ENCODE assay signal across 2 cellular contexts in the genomic region with DNA sequence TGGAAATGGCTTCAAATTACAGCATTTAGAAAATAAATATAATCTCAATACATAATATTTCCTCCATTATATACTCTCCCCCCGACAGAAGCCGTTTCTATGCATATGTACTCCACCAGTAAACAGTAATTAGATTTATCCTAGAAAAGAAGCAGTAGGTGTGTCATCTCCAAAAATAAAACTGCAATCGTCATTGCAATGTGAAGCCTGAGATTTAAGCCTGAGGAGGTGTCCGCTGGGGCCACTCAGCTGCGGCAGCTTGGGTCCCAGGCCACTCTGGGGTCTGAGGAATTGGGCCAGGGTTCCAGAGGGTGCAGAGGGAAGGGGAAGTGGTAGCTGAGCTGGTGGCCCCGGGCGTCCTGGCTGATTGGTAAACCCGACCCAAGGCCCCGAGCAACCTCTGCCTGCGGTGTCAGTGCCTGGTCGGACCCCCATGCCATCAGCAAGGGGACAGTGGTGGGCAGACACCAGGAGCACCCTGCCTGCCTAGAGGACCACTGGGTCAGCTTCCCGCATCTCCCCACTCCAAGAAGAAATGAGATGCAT.
TF ChIP-seq lines count a peak whose summit lies in the region.

No MANE protein-coding gene starts in this region.

TF ChIP-seq in H1, 55 proteins besides CTCF, POLR2A, EP300 and RAD21:
- TF ChIP-seq RBBP5 (IDR thresholded peaks at IDR 0.05; ENCODE audit: borderline replicate concordance, low read depth, low read length) (no peak), SRF (IDR thresholded peaks at IDR 0.05; ENCODE audit: low read depth, low read length) (no peak), PHF8 (conservative IDR thresholded peaks at IDR 0.05; ENCODE audit: low read depth, low read length) (no peak), BCL11A (IDR thresholded peaks at IDR 0.05; ENCODE audit: low read depth in 2 of 2, low read length in 2 of 2) (no peak), SIN3A (conservative IDR thresholded peaks at IDR 0.05 in 1 of 2, IDR thresholded peaks at IDR 0.05 in 1 of 2; ENCODE audit: low read depth in 1 of 2, low read length in 2 of 2) (no peak), BRCA1 (IDR thresholded peaks at IDR 0.05; ENCODE audit: low read depth, low read length) (no peak), SAP30 (IDR thresholded peaks at IDR 0.05; ENCODE audit: insufficient read depth, insufficient replicate concordance, low read length) (no peak), HDAC6 (IDR thresholded peaks at IDR 0.05; ENCODE audit: low read depth, low read length) (no peak), SUZ12 (IDR thresholded peaks at IDR 0.05; ENCODE audit: low read length) (no peak), SP4 (IDR thresholded peaks at IDR 0.05; ENCODE audit: low read length) (no peak), JUN (IDR thresholded peaks at IDR 0.05; ENCODE audit: low read depth, low read length) (no peak), FOSL1 (IDR thresholded peaks at IDR 0.05; ENCODE audit: insufficient read depth, low read depth, low read length) (no peak), CEBPB (IDR thresholded peaks at IDR 0.05; ENCODE audit: low read depth, low read length) (no peak), SP2 (IDR thresholded peaks at IDR 0.05; ENCODE audit: low read length) (no peak), RXRA (IDR thresholded peaks at IDR 0.05; ENCODE audit: insufficient read depth, low read depth, low read length) (no peak), CTBP2 (IDR thresholded peaks at IDR 0.05; ENCODE audit: borderline replicate concordance, insufficient read depth, insufficient read length, low read length) (no peak)
- TF ChIP-seq, protein P1, sequence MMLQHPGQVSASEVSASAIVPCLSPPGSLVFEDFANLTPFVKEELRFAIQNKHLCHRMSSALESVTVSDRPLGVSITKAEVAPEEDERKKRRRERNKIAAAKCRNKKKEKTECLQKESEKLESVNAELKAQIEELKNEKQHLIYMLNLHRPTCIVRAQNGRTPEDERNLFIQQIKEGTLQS (IDR thresholded peaks at IDR 0.05; ENCODE audit: insufficient read depth, low read depth, low read length), result no peak
- TF ChIP-seq, protein P2, sequence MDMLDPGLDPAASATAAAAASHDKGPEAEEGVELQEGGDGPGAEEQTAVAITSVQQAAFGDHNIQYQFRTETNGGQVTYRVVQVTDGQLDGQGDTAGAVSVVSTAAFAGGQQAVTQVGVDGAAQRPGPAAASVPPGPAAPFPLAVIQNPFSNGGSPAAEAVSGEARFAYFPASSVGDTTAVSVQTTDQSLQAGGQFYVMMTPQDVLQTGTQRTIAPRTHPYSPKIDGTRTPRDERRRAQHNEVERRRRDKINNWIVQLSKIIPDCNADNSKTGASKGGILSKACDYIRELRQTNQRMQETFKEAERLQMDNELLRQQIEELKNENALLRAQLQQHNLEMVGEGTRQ (IDR thresholded peaks at IDR 0.05; ENCODE audit: low read length), result no peak

TF ChIP-seq in SK-N-SH treated with all-trans-retinoic acid at 6 μM for 48 hours, 23 proteins besides CTCF, POLR2A, EP300 and RAD21:
- no peak for TF ChIP-seq ZFP3 (CRISPR knock-in tag; IDR thresholded peaks at IDR 0.05)
- no peak for TF ChIP-seq ZNF565 (CRISPR knock-in tag; conservative IDR thresholded peaks at IDR 0.05; ENCODE audit: low read depth)
